In the genomic region with DNA sequence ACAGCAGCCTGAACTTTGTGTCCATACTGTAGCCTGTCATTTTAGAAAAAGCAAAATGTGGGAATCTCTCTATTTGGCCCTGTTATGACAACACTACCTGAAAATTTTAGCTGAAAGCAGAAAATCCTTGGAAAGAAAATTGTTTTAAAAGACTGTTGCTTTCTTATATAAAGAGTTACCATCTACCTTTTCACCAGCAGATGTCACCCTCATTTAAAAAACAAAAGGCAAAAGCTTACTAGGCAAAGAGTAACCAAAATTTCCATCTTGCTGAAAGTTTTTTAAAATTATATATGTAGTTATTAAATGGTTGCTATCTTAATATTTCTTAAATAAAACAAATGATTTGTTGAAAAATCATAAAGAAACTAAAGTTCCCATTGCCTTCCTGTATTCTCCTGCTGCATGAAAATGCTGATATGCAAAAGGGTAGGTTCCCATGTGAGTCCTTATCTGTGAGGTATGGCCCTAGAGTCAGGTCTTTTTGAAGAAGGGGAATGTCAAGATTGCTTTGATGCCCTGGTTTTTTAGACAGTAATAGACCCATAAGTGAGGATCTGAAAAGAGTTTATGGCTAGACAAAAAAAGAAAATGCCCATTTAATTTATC, we compare ENCODE assay signal across 9 cellular contexts.
DNase-seq lines count a peak whose midpoint lies in the region; ATAC-seq, FAIRE-seq and TF ChIP-seq lines count a peak whose summit lies in the region.
"Had no signal": no experiment of that assay in that cellular context is flagged by ENCODE, and none has a peak within 500 bp of the region (broad histone marks: within the 10 kb centered on the region; RNA-seq: fewer than 3 reads in every experiment).

No MANE protein-coding gene starts in this region.

- H3K27me3 Mint-ChIP-seq in activated T-helper 17 cell treated with anti-CD3 and anti-CD28 coated beads, Interleukin-2, amount 50 U/mL, for 72 hours: no peaks in the 10 kb centered on the region

- no peaks in the 10 kb centered on the region for H3K36me3 ChIP-seq in keratinocyte (ENCODE audit: control insufficient read depth in 2 of 2, extremely low read depth in 1 of 2, insufficient read depth in 2 of 2, low read length in 2 of 2)
- no peaks in the 10 kb centered on the region for H3K36me3 ChIP-seq in uterus
- H3K36me3 ChIP-seq: BLaER1 treated with 17β-estradiol and CSF1 and Interleukin-3, amounts not matched to agents 10 nM and 100 nM had no signal

- H3K27me3 ChIP-seq in keratinocyte (ENCODE audit: control insufficient read depth, extremely low read depth, insufficient read depth, low read length) (no peaks in the 10 kb centered on the region), uterus (no peaks in the 10 kb centered on the region)
- H3K27me3 ChIP-seq: BLaER1 treated with 17β-estradiol and CSF1 and Interleukin-3, amounts not matched to agents 10 nM and 100 nM had no signal

- H4K20me1 ChIP-seq in keratinocyte (ENCODE audit: control insufficient read depth, extremely low read depth, insufficient read depth, low read length): no peaks in the 10 kb centered on the region

- no peaks in the 10 kb centered on the region for H3K79me2 ChIP-seq in keratinocyte (ENCODE audit: control insufficient read depth, insufficient read depth, low read length)

- H3K4me1 Mint-ChIP-seq in activated T-helper 17 cell treated with anti-CD3 and anti-CD28 coated beads, Interleukin-2, amount 50 U/mL, for 72 hours: peaks cover 27% of the 10 kb centered on the region

- H3K4me2 ChIP-seq in keratinocyte (ENCODE audit: control insufficient read depth, extremely low read depth, insufficient read depth, low read depth, low read length): no peak overlapping the region
- H3K4me2 ChIP-seq: BLaER1 treated with 17β-estradiol and CSF1 and Interleukin-3, amounts not matched to agents 10 nM and 100 nM had no signal

- H3K27ac Mint-ChIP-seq in activated T-helper 17 cell treated with anti-CD3 and anti-CD28 coated beads, Interleukin-2, amount 50 U/mL, for 72 hours: peak overlapping the region; percentile 82

- TF ChIP-seq CTCF in keratinocyte (optimal IDR thresholded peaks at IDR 0.05 in 1 of 3, IDR thresholded peaks at IDR 0.05 in 1 of 3, conservative IDR thresholded peaks at IDR 0.05 in 1 of 3; ENCODE audit: extremely low read depth in 1 of 3, insufficient read depth in 2 of 3, low read length in 3 of 3) (peak in 2 of 3 experiments; percentile 29 to 33), uterus (IDR thresholded peaks at IDR 0.05) (peak; percentile 48 to 63 (median 58))

- H3K9me1 ChIP-seq in keratinocyte (ENCODE audit: control insufficient read depth, extremely low read depth, insufficient read depth, low read length): no peaks in the 10 kb centered on the region

- ATAC-seq in activated T-helper 17 cell treated with anti-CD3 and anti-CD28 coated beads, Interleukin-2, amount 50 U/mL, for 72 hours (replicated peaks): no peak
- ATAC-seq in HG03521 (IDR thresholded peaks at IDR 0.05; ENCODE audit: unreplicated experiment) (no peak), GM21786 (IDR thresholded peaks at IDR 0.05; ENCODE audit: unreplicated experiment) (no peak)

- intact Hi-C loops in uterus (cut with DNase I; ENCODE audit: low total_unique reads): no loop called here

- H3K9me3 Mint-ChIP-seq in activated T-helper 17 cell treated with anti-CD3 and anti-CD28 coated beads, Interleukin-2, amount 50 U/mL, for 72 hours: no peaks in the 10 kb centered on the region

- FAIRE-seq in keratinocyte (lab: Jason Lieb, UNC): no peak

- H3K4me1 ChIP-seq in keratinocyte (ENCODE audit: control insufficient read depth, extremely low read depth, insufficient read depth, low read length) (no peaks in the 10 kb centered on the region), uterus (no peaks in the 10 kb centered on the region)
- H3K4me1 ChIP-seq: BLaER1 treated with 17β-estradiol and CSF1 and Interleukin-3, amounts not matched to agents 10 nM and 100 nM had no signal

- DNase-seq in NCI-H2029 treated with DMSO at 0.1 percent for 48 hours (lab: John Stamatoyannopoulos, UW) (peak; percentile 3), NCI-H2029 (lab: John Stamatoyannopoulos, UW) (no peak), LoVo (ENCODE audit: low spot score) (peak; percentile 14), keratinocyte (ENCODE audit: low read depth, low spot score) (no peak), uterus (no peak)

- peak overlapping the region; percentile 83 for H3K4me3 Mint-ChIP-seq in activated T-helper 17 cell treated with anti-CD3 and anti-CD28 coated beads, Interleukin-2, amount 50 U/mL, for 72 hours

- dilution Hi-C loops in keratinocyte (cut with MboI; ENCODE audit: extremely low pct_ligation_motif_present, low sequenced_read_pairs): no loop called here

- H3K9me3 ChIP-seq in keratinocyte (ENCODE audit: control insufficient read depth, low read depth, low read length) (no peaks in the 10 kb centered on the region), uterus (no peaks in the 10 kb centered on the region)
- H3K9me3 ChIP-seq: BLaER1 treated with 17β-estradiol and CSF1 and Interleukin-3, amounts not matched to agents 10 nM and 100 nM had no signal

- H3K9ac ChIP-seq in keratinocyte (ENCODE audit: control insufficient read depth, extremely low read depth, insufficient read depth, low read length): no peak overlapping the region
- H3K9ac ChIP-seq: BLaER1 treated with 17β-estradiol and CSF1 and Interleukin-3, amounts not matched to agents 10 nM and 100 nM had no signal

- no peaks in the 10 kb centered on the region for H3K36me3 Mint-ChIP-seq in activated T-helper 17 cell treated with anti-CD3 and anti-CD28 coated beads, Interleukin-2, amount 50 U/mL, for 72 hours (ENCODE audit: low read depth)

- H2AFZ ChIP-seq in keratinocyte (ENCODE audit: control insufficient read depth, low read length): no peak overlapping the region

- H3K27ac ChIP-seq in keratinocyte (ENCODE audit: control insufficient read depth, insufficient read depth, low read length) (no peak overlapping the region), uterus (no peak overlapping the region)
- H3K27ac ChIP-seq: BLaER1 treated with 17β-estradiol and CSF1 and Interleukin-3, amounts not matched to agents 10 nM and 100 nM had no signal

- H3K4me3 ChIP-seq in keratinocyte (ENCODE audit: control insufficient read depth in 2 of 3, extremely low read depth in 1 of 3, insufficient read depth in 2 of 3, low read depth in 1 of 3, low read length in 3 of 3) (no peak overlapping the region), uterus (no peak overlapping the region)
- H3K4me3 ChIP-seq: BLaER1 treated with 17β-estradiol and CSF1 and Interleukin-3, amounts not matched to agents 10 nM and 100 nM had no signal

- no peak for TF ChIP-seq POLR2A in uterus (IDR thresholded peaks at IDR 0.05)

Comparison
In these comparisons a context has a peak if more than half of its experiments do, and no peak if none do; other contexts are left out.
1. DNase-seq: peak in NCI-H2029 treated with DMSO at 0.1 percent for 48 hours (single experiment) and LoVo (single experiment); none in NCI-H2029 (single experiment), keratinocyte (single experiment) and uterus (0 of 2).